Comparison of ENCODE assay signal across 26 cellular contexts in genomic region chr2:97210336-97210735, GRCh38.
"Had no signal": no experiment of that assay in that cellular context is flagged by ENCODE, and none has a peak within 500 bp of the region (broad histone marks: within the 10 kb centered on the region; RNA-seq: fewer than 3 reads in every experiment).

No MANE protein-coding gene starts in this region.

- H3K27me3 Mint-ChIP-seq: naive thymus-derived CD4-positive, alpha-beta T cell; natural killer cell treated with Interleukin-12 subunit alpha and Interleukin-12 subunit beta and Interleukin-15 and Interleukin-18, amount 100 ng/mL, for 72 hours; progenitor cell of endocrine pancreas; stimulated activated naive B cell treated with anti-CD40 and anti-IgM and Interleukin-4, amounts not matched to agents 10 μg/mL and 1 μg/mL and 100 μg/mL, for 72 hours had no signal

- H3K36me3 ChIP-seq: ovary had no signal

- H3K4me2 ChIP-seq: hepatocyte, smooth muscle cell had no signal

- H3K4me1 ChIP-seq: heart right ventricle, left lung, lower lobe of right lung, right atrium auricular region, right lobe of liver, testis, thyroid gland, transverse colon, upper lobe of right lung had no signal

- H3K27me3 ChIP-seq: heart right ventricle, hepatocyte, left lung, ovary, right atrium auricular region, right lobe of liver, stomach, testis, thyroid gland, transverse colon, upper lobe of right lung had no signal

- H3K27ac ChIP-seq: heart right ventricle, hepatocyte, left lung, lower lobe of right lung, ovary, right atrium auricular region, right lobe of liver, stomach, testis, thyroid gland, transverse colon, upper lobe of right lung had no signal

- H2AFZ ChIP-seq: hepatocyte had no signal

- H3K79me2 ChIP-seq: hepatocyte had no signal

- DNase-seq: heart right ventricle; immature natural killer cell; kidney; left colon; left lung; lower lobe of right lung; mesendoderm; midbrain; mucosa of descending colon; naive thymus-derived CD4-positive, alpha-beta T cell; ovary; right lobe of liver; stimulated activated CD4-positive, alpha-beta T cell treated with anti-CD3 and anti-CD28 coated beads, Interleukin-2, amount 100 ng/mL, for 24 hours; stimulated activated CD4-positive, alpha-beta T cell treated with anti-CD3 and anti-CD28 coated beads, Interleukin-4, amount 100 ng/mL, for 1 hour; stimulated activated naive B cell treated with anti-CD40 and anti-IgM and Interleukin-4, amounts not matched to agents 10 μg/mL and 1 μg/mL and 100 μg/mL, for 72 hours; stimulated activated naive CD8-positive, alpha-beta T cell treated with anti-CD3 and anti-CD28 coated beads, Interleukin-15, Interleukin-2, amounts not matched to agents 100 U/mL and 50 U/mL, for 24 hours; stomach; testis; thyroid gland; transverse colon; upper lobe of right lung had no signal

- H3K27ac Mint-ChIP-seq: immature natural killer cell; natural killer cell treated with Interleukin-12 subunit alpha and Interleukin-12 subunit beta and Interleukin-15 and Interleukin-18, amount 100 ng/mL, for 72 hours; progenitor cell of endocrine pancreas; stimulated activated naive B cell treated with anti-CD40 and anti-IgM and Interleukin-4, amounts not matched to agents 10 μg/mL and 1 μg/mL and 100 μg/mL, for 72 hours had no signal

- H3K9me3 Mint-ChIP-seq: immature natural killer cell; naive thymus-derived CD4-positive, alpha-beta T cell; natural killer cell treated with Interleukin-12 subunit alpha and Interleukin-12 subunit beta and Interleukin-15 and Interleukin-18, amount 100 ng/mL, for 72 hours; stimulated activated naive B cell treated with anti-CD40 and anti-IgM and Interleukin-4, amounts not matched to agents 10 μg/mL and 1 μg/mL and 100 μg/mL, for 72 hours had no signal

- H3K9me3 ChIP-seq: heart right ventricle, left lung, lower lobe of right lung, mucosa of descending colon, ovary, right atrium auricular region, right lobe of liver, stomach, testis, thyroid gland, transverse colon, upper lobe of right lung had no signal

- H3K4me3 ChIP-seq: heart right ventricle, hepatocyte, left lung, lower lobe of right lung, mucosa of descending colon, ovary, right atrium auricular region, right lobe of liver, smooth muscle cell, stomach, testis, thyroid gland, transverse colon, upper lobe of right lung had no signal

- H3K4me3 Mint-ChIP-seq: immature natural killer cell; naive thymus-derived CD4-positive, alpha-beta T cell; natural killer cell treated with Interleukin-12 subunit alpha and Interleukin-12 subunit beta and Interleukin-15 and Interleukin-18, amount 100 ng/mL, for 72 hours; stimulated activated naive B cell treated with anti-CD40 and anti-IgM and Interleukin-4, amounts not matched to agents 10 μg/mL and 1 μg/mL and 100 μg/mL, for 72 hours had no signal

- H3K4me1 Mint-ChIP-seq: immature natural killer cell; naive thymus-derived CD4-positive, alpha-beta T cell; stimulated activated naive B cell treated with anti-CD40 and anti-IgM and Interleukin-4, amounts not matched to agents 10 μg/mL and 1 μg/mL and 100 μg/mL, for 72 hours had no signal
